Comparison of ENCODE assay signal across 8 cellular contexts in the genomic region with DNA sequence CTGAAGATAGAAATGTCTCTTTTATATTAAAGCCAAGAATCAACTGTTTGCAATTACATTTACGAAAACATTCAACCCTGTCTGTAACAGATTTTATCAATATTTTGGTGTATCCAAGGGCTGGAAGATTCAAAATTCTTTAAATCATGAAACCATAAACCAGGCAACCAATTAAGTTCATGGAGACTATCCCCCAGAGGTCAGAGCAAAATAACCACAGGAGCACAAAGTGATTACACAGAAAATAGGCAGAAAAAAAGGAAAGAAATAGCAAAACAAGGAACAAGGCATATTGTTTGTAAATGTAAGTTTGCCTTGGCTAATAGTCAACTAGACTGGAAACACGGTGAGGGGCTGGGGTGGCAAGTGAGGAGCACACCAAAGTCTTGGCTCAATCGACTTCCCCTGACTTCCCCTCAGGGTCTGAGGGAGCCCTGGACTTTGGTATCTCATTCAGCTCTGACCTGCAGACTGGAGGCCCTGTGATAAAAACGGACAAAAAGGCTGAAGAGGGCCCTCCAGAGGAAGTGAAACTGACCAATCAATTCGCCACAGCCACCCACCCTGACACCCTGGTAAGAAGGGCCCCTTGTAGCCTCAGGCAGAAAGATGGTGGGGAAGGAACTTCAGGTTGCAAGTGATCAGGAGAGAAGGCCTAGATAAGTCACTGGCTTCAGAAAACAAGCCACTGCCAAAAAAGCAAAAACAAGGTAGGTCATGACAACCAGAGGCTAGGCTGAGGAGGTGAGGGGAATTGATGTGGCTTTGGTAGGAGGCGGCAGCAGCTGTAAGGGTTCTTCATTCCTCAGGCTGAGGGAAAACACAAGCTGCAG. TPM values are rescaled to one million over a fixed set of nuclear protein-coding genes. Genes with fewer than 3 reads are reported as not detected.
DNase-seq lines count a peak whose midpoint lies in the region; ATAC-seq, FAIRE-seq and TF ChIP-seq lines count a peak whose summit lies in the region.

No MANE protein-coding gene starts in this region.

- FAIRE-seq in D721Med (lab: Jason Lieb, UNC) = no peak

- H3K27me3 ChIP-seq in Panc1 (ENCODE audit: control insufficient read depth, insufficient read depth, low read length) = no peaks in the 10 kb centered on the region
- H3K27me3 ChIP-seq in iPS-20b (ENCODE audit: insufficient read depth, low read length) = no peaks in the 10 kb centered on the region

- H3K9me3 ChIP-seq in Panc1 (ENCODE audit: control insufficient read depth, insufficient read depth, low read depth, low read length) (no peaks in the 10 kb centered on the region), iPS-20b (ENCODE audit: insufficient read depth, low read depth, low read length) (no peaks in the 10 kb centered on the region)

- intact Hi-C loops in Panc1 (cut with micrococcal nuclease; ENCODE audit: unreplicated experiment) = no loop called here

- H3K27ac Mint-ChIP-seq in activated naive CD8-positive, alpha-beta T cell treated with anti-CD3 and anti-CD28 coated beads, Interleukin-2, amount 50 U/mL, for 24 hours = peak overlapping the region; percentile 95

- H3K27me3 Mint-ChIP-seq in activated naive CD8-positive, alpha-beta T cell treated with anti-CD3 and anti-CD28 coated beads, Interleukin-2, amount 50 U/mL, for 24 hours = no peaks in the 10 kb centered on the region

- POLR2A ChIA-PET in Panc1 (lab: Charles Lee) = interaction anchor here (0.6 to 1.9 kb wide), 3 partner anchors 19 to 209 kb away, joined by 5 to 9 read pairs (median 6); no protein-coding TSS in a partner anchor

- peak overlapping the region; percentile 98 for H3K4me3 Mint-ChIP-seq in activated naive CD8-positive, alpha-beta T cell treated with anti-CD3 and anti-CD28 coated beads, Interleukin-2, amount 50 U/mL, for 24 hours

- ATAC-seq in Panc1 = 0 out of 2 replicates have a peak, but pooled peaks have one; percentile 6
- ATAC-seq in activated naive CD8-positive, alpha-beta T cell treated with anti-CD3 and anti-CD28 coated beads, Interleukin-2, amount 50 U/mL, for 24 hours = peak; percentile 29
- ATAC-seq in GM18870 (IDR thresholded peaks at IDR 0.05; ENCODE audit: unreplicated experiment) = no peak

- peak overlapping the region; percentile 76 for H3K27ac ChIP-seq in Panc1 (ENCODE audit: low read length)
- peak overlapping the region; percentile 2 for H3K27ac ChIP-seq in iPS-20b (ENCODE audit: low read length)

- no peak for TF ChIP-seq CTCF in HFF-Myc (IDR thresholded peaks at IDR 0.05; ENCODE audit: low read depth, low read length, missing control alignments)
- TF ChIP-seq CTCF in Panc1 (IDR thresholded peaks at IDR 0.05) = peak; percentile 38
- TF ChIP-seq CTCF in D721Med (IDR thresholded peaks at IDR 0.05; ENCODE audit: insufficient read depth, missing control alignments) = no peak

- in situ Hi-C loops in Panc1 (cut with HindIII; ENCODE audit: low pct_unique_long_range_greater_than_20kb, low sequenced_read_pairs) = no loop called here

- H3K4me1 ChIP-seq in Panc1 (ENCODE audit: control insufficient read depth, insufficient read depth, low read length) (peaks cover 33% of the 10 kb centered on the region), iPS-20b (ENCODE audit: insufficient read depth, low read length) (peaks cover 20% of the 10 kb centered on the region)

- H3K36me3 Mint-ChIP-seq in activated naive CD8-positive, alpha-beta T cell treated with anti-CD3 and anti-CD28 coated beads, Interleukin-2, amount 50 U/mL, for 24 hours (ENCODE audit: low read depth) = peaks cover 12% of the 10 kb centered on the region

- no peaks in the 10 kb centered on the region for H3K36me3 ChIP-seq in Panc1 (ENCODE audit: control insufficient read depth, insufficient read depth, low read length)
- no peaks in the 10 kb centered on the region for H3K36me3 ChIP-seq in iPS-20b (ENCODE audit: insufficient read depth, low read depth, low read length)

- H3K9me3 Mint-ChIP-seq in activated naive CD8-positive, alpha-beta T cell treated with anti-CD3 and anti-CD28 coated beads, Interleukin-2, amount 50 U/mL, for 24 hours = no peaks in the 10 kb centered on the region

- TSS peak; percentile 75 for BruUV-seq in Panc1 (replicated peaks; lab: Mats Ljungman, UMichigan)

- CTCF ChIA-PET in Panc1 (lab: Charles Lee) = no interaction called here

- peak overlapping the region; percentile 91; the same call in 1 of the 2 replicates for H3K9ac ChIP-seq in iPS-20b (ENCODE audit: low read depth, low read length)

- H3K4me3 ChIP-seq in HFF-Myc (replicated peaks; ENCODE audit: low read depth, low read length) (peak overlapping the region; percentile 82), Panc1 (ENCODE audit: low read depth in 2 of 2, low read length in 2 of 2) (peak overlapping the region; percentile 61 to 93), iPS-20b (ENCODE audit: low read length) (peak overlapping the region; percentile 81)

- H3K4me1 Mint-ChIP-seq in activated naive CD8-positive, alpha-beta T cell treated with anti-CD3 and anti-CD28 coated beads, Interleukin-2, amount 50 U/mL, for 24 hours = peaks cover 73% of the 10 kb centered on the region

- DNase-seq in EL (peak; percentile 61), HFF-Myc (ENCODE audit: extremely low read depth, low read depth) (no peak), Panc1 (ENCODE audit: low read depth, low spot score) (no peak), D721Med (ENCODE audit: insufficient read length, low spot score) (no peak)
- peak; percentile 40 for DNase-seq in activated naive CD8-positive, alpha-beta T cell treated with anti-CD3 and anti-CD28 coated beads, Interleukin-2, amount 50 U/mL, for 24 hours
- peak; percentile 37 for DNase-seq in stimulated activated CD4-positive, alpha-beta T cell treated with anti-CD3 and anti-CD28 coated beads, Interleukin-15, amount 100 ng/mL, for 24 hours

RNA-seq across cellular contexts. Expression of gene SIK3, which starts 1.9 kb away (rescaled TPM):
- 39.7 TPM for total RNA-seq in Panc1 (2021; ENCODE audit: unreplicated experiment)
- 24.4 TPM for polyA plus RNA-seq in Panc1 (2012; ENCODE audit: insufficient read length)

RNA-seq across cellular contexts. Expression of gene PAFAH1B2, which starts 47.7 kb away (rescaled TPM):
- total RNA-seq in Panc1 (2021; ENCODE audit: unreplicated experiment) = 179 TPM
- polyA plus RNA-seq in Panc1 (2012; ENCODE audit: insufficient read length) = 118 TPM

Comparison
In these comparisons a context has a peak if more than half of its experiments do, and no peak if none do; other contexts are left out.
1. DNase-seq: peak in EL (single experiment), activated naive CD8-positive, alpha-beta T cell treated with anti-CD3 and anti-CD28 coated beads, Interleukin-2, amount 50 U/mL, for 24 hours (single experiment) and stimulated activated CD4-positive, alpha-beta T cell treated with anti-CD3 and anti-CD28 coated beads, Interleukin-15, amount 100 ng/mL, for 24 hours (single experiment); none in HFF-Myc (single experiment), Panc1 (single experiment) and D721Med (single experiment).
2. Peak in every context shown above with its lines, with median percentiles within 50 percentile points of each other: H3K4me3 ChIP-seq.